8 cellular contexts compared by ENCODE assay signal in the genomic region with DNA sequence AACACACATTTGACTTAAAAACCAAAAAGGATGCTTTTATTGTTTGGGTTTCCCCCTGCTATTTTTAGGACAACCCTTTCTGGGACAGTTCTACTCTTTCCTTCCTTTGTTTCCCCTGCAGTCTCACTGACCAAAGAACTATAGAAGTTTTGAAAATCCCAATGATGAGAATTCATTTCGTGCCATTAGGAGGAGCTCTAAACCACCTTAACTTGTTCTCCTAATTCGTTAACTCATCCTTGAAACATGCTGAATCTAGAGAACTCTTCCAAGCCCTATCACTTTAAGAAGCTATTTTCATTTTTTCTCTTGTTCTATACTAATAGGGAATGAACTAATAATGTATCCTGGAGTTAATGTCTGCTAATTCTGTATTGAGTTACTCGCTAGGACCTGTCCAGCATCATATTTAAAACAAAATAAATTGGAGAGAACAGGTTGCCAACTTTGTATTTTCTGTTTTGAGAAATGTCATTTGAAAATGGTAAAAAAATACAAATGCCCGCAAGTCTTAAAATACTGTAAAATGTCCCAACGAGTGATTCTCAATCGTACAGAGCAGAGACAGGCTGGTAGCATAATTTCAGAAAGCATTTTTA.
A peak's percentile ranks its signal among the peaks of the same experiment; 100 is the strongest.
DNase-seq lines count a peak whose midpoint lies in the region; ATAC-seq, FAIRE-seq and TF ChIP-seq lines count a peak whose summit lies in the region.

No MANE protein-coding gene starts in this region.

- no peaks in the 10 kb centered on the region for H3K9me1 ChIP-seq in endothelial cell of umbilical vein (replicated peaks; ENCODE audit: control insufficient read depth, extremely low read depth, insufficient read depth, low read length)

- FAIRE-seq in RCC 7860 (lab: Jason Lieb, UNC) (peak; percentile 85), endothelial cell of umbilical vein (lab: Jason Lieb, UNC) (peak; percentile 70)

- intact Hi-C loops in endothelial cell of umbilical vein (cut with micrococcal nuclease), result loop anchor here (1.0 to 5.0 kb wide), 7 partner anchors 60 to 986 kb away; no protein-coding TSS in a partner anchor

- no peak for TF ChIP-seq POLR2A in endothelial cell of umbilical vein (IDR thresholded peaks at IDR 0.05; ENCODE audit: low read depth, low read length)

- H3K4me3 ChIP-seq in endothelial cell of umbilical vein (replicated peaks in 1 of 3; ENCODE audit: insufficient read depth in 1 of 3, low read depth in 1 of 3, low read length in 3 of 3), result no peak overlapping the region

- dilution Hi-C loops in endothelial cell of umbilical vein (cut with MboI; ENCODE audit: extremely low pct_ligation_motif_present, low sequenced_read_pairs), result no loop called here

- ATAC-seq in HG02610 (IDR thresholded peaks at IDR 0.05; ENCODE audit: unreplicated experiment) (peak; percentile 33), HG03342 (IDR thresholded peaks at IDR 0.05; ENCODE audit: unreplicated experiment) (no peak), GM18858 (IDR thresholded peaks at IDR 0.05; ENCODE audit: unreplicated experiment) (no peak)

- H3K27me3 ChIP-seq in endothelial cell of umbilical vein (ENCODE audit: control insufficient read depth in 2 of 2, insufficient read depth in 2 of 2, low read length in 2 of 2), result no peaks in the 10 kb centered on the region

- peaks cover 5 to 6% of the 10 kb centered on the region in 2 experiments for H3K36me3 ChIP-seq in endothelial cell of umbilical vein (ENCODE audit: control insufficient read depth in 2 of 2, extremely low read depth in 1 of 2, insufficient read depth in 2 of 2, low read length in 2 of 2)

- H4K20me1 ChIP-seq in endothelial cell of umbilical vein (replicated peaks; ENCODE audit: control insufficient read depth, extremely low read depth, insufficient read depth, low read length), result no peaks in the 10 kb centered on the region

- H3K9me3 ChIP-seq in endothelial cell of umbilical vein (replicated peaks; ENCODE audit: control insufficient read depth, insufficient read depth, low read length), result no peaks in the 10 kb centered on the region

- no peak overlapping the region for H2AFZ ChIP-seq in endothelial cell of umbilical vein (ENCODE audit: low read depth, low read length)

- CTCF ChIA-PET in endothelial cell of umbilical vein (lab: Charles Lee), result interaction anchor here (0.6 to 4.1 kb wide), 62 partner anchors 9 to 592 kb away, joined by 3 to 60 read pairs (median 4); partner anchors contain the start of genes AFTPH and SERTAD2

- DNase-seq in DMS 273 treated with DMSO at 0.1 percent for 48 hours (lab: John Stamatoyannopoulos, UW) (peak; percentile 25), RCC 7860 (ENCODE audit: low spot score) (peak; percentile 59), endothelial cell of umbilical vein (ENCODE audit: low read depth, low spot score) (peak; percentile 69), middle frontal gyrus (ENCODE audit: extremely low spot score, low spot score) (peak; percentile 35), nucleus accumbens (lab: John Stamatoyannopoulos, UW) (no peak)

- H3K4me2 ChIP-seq in endothelial cell of umbilical vein (ENCODE audit: insufficient read depth, low read length), result no peak overlapping the region

- peak; percentile 35 to 54 for TF ChIP-seq CTCF in endothelial cell of umbilical vein (IDR thresholded peaks at IDR 0.05; ENCODE audit: extremely low read depth in 1 of 2, insufficient read depth in 1 of 2, low read depth in 1 of 2, low read length in 2 of 2)

- BruUV-seq in endothelial cell of umbilical vein (replicated peaks; lab: Mats Ljungman, UMichigan), result no TSS peak

- POLR2A ChIA-PET in endothelial cell of umbilical vein (lab: Charles Lee), result interaction anchor here (1.1 kb wide), 1 partner anchor 67 kb away, joined by 3 read pairs; the partner anchor contains the start of gene SERTAD2

- no peaks in the 10 kb centered on the region for H3K79me2 ChIP-seq in endothelial cell of umbilical vein (ENCODE audit: control insufficient read depth, insufficient read depth, low read length)

- H3K4me1 ChIP-seq in endothelial cell of umbilical vein (ENCODE audit: control insufficient read depth, extremely low read depth, insufficient read depth, low read length), result peaks cover 8% of the 10 kb centered on the region

- H3K9ac ChIP-seq in endothelial cell of umbilical vein (replicated peaks; ENCODE audit: extremely low read depth, insufficient read depth, low read length), result no peak overlapping the region

- no peak overlapping the region for H3K27ac ChIP-seq in endothelial cell of umbilical vein (ENCODE audit: insufficient read depth, low read depth, low read length)

TF ChIP-seq in endothelial cell of umbilical vein, 7 proteins besides CTCF, POLR2A, EP300 and RAD21:
- TF ChIP-seq MYC (IDR thresholded peaks at IDR 0.05; ENCODE audit: low read depth, low read length), result no peak
- no peak for TF ChIP-seq JUN (IDR thresholded peaks at IDR 0.05; ENCODE audit: borderline replicate concordance, insufficient read depth, insufficient read length, low read depth)
- TF ChIP-seq GATA2 (IDR thresholded peaks at IDR 0.05; ENCODE audit: insufficient read depth, insufficient read length, low read depth, low read length), result no peak
- no peak for TF ChIP-seq EZH2 (IDR thresholded peaks at IDR 0.05; ENCODE audit: borderline replicate concordance, low read depth, low read length, severe bottlenecking)
- TF ChIP-seq POLR2AphosphoS5 (IDR thresholded peaks at IDR 0.05; ENCODE audit: insufficient read depth, low read depth, low read length), result no peak
- no peak for TF ChIP-seq FOS (IDR thresholded peaks at IDR 0.05; ENCODE audit: borderline replicate concordance, insufficient read depth, low read length)
- TF ChIP-seq, protein P1, sequence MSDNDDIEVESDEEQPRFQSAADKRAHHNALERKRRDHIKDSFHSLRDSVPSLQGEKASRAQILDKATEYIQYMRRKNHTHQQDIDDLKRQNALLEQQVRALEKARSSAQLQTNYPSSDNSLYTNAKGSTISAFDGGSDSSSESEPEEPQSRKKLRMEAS (IDR thresholded peaks at IDR 0.05; ENCODE audit: insufficient read depth, insufficient read length), result no peak
TF ChIP-seq in endothelial cell of umbilical vein: peak in this region for 0.

Comparison
In these comparisons a context has a peak if more than half of its experiments do, and no peak if none do; other contexts are left out.
1. DNase-seq: peak in DMS 273 treated with DMSO at 0.1 percent for 48 hours (single experiment), RCC 7860 (single experiment), endothelial cell of umbilical vein (single experiment) and middle frontal gyrus (single experiment); none in nucleus accumbens (0 of 56).